ENCODE assay signal across 1 cellular context in genomic region chr9:78122631-78123030, GRCh38.
TF ChIP-seq lines count a peak whose summit lies in the region.

No MANE protein-coding gene starts in this region.

TF ChIP-seq in HepG2, 621 proteins besides CTCF, POLR2A, EP300 and RAD21 (continued from another document):
- TF ChIP-seq SATB2 (CRISPR knock-in tag; IDR thresholded peaks at IDR 0.05) (no peak), ZNF7 (CRISPR knock-in tag; IDR thresholded peaks at IDR 0.05) (no peak)
